20 cellular contexts compared by ENCODE assay signal in genomic region chr5:101679816-101680215, GRCh38.
DNase-seq lines count a peak whose midpoint lies in the region; ATAC-seq, FAIRE-seq and TF ChIP-seq lines count a peak whose summit lies in the region.
"Had no signal": no experiment of that assay in that cellular context is flagged by ENCODE, and none has a peak within 500 bp of the region (broad histone marks: within the 10 kb centered on the region; RNA-seq: fewer than 3 reads in every experiment).

No MANE protein-coding gene starts in this region.

- no peaks in the 10 kb centered on the region for H3K36me3 ChIP-seq in small intestine (ENCODE audit: control insufficient read depth in 2 of 2, insufficient read depth in 2 of 2, low read length in 2 of 2)
- H3K36me3 ChIP-seq: heart right ventricle had no signal

- no peaks in the 10 kb centered on the region for H3K4me1 ChIP-seq in small intestine (ENCODE audit: control insufficient read depth in 2 of 2, insufficient read depth in 1 of 2, low read depth in 1 of 2, low read length in 1 of 2)

- ATAC-seq in GM18867 (IDR thresholded peaks at IDR 0.05; ENCODE audit: unreplicated experiment) (no peak), GM21515 (IDR thresholded peaks at IDR 0.05; ENCODE audit: unreplicated experiment) (no peak)
- ATAC-seq: heart right ventricle had no signal

- FAIRE-seq in small intestine (lab: Jason Lieb, UNC): no peak

- no peak overlapping the region for H3K4me3 ChIP-seq in epithelial cell of esophagus (ENCODE audit: low read length)
- no peak overlapping the region for H3K4me3 ChIP-seq in small intestine (ENCODE audit: low read depth in 1 of 2, low read length in 2 of 2)
- H3K4me3 ChIP-seq: heart right ventricle, skin epidermis had no signal

- no peaks in the 10 kb centered on the region for H3K9me3 ChIP-seq in small intestine (ENCODE audit: control insufficient read depth, low read depth)
- H3K9me3 ChIP-seq: heart right ventricle had no signal

- DNase-seq in HPDE6-E6E7 (ENCODE audit: extremely low spot score): peak; percentile 9
- peak; percentile 73 for DNase-seq in OCI-M1 (lab: John Stamatoyannopoulos, UW)
- peak; percentile 65 for DNase-seq in epithelial cell of esophagus (ENCODE audit: low read depth)
- DNase-seq in small intestine: peak; percentile 28
- no peak for DNase-seq in stimulated activated CD4-positive, alpha-beta T cell treated with anti-CD3 and anti-CD28 coated beads, Interleukin-2, amount 100 ng/mL, for 24 hours
- DNase-seq: activated CD4-positive, alpha-beta T cell treated with anti-CD3 and anti-CD28 coated beads for 1 hour; activated CD8-positive, alpha-beta memory T cell treated with anti-CD3 and anti-CD28 coated beads, Interleukin-2, amount 50 U/mL, for 4 hours; activated naive CD4-positive, alpha-beta T cell treated with anti-CD3 and anti-CD28 coated beads, Interleukin-2, amount 50 U/mL, for 16 hours; C1 segment of cervical spinal cord; caudate nucleus; DMS79; heart right ventricle; kidney glomerular epithelial cell; NCI-H510A treated with DMSO at 0.1 percent for 48 hours; stimulated activated naive CD4-positive, alpha-beta T cell; T-helper 2 cell had no signal

- H3K27me3 ChIP-seq in small intestine (ENCODE audit: control insufficient read depth in 2 of 2, insufficient read depth in 2 of 2, low read length in 2 of 2): no peaks in the 10 kb centered on the region

- 15 to 51% (median 19%) methylated on average over 2 of the region's 2 CpGs for WGBS in small intestine, 3 donors

- no peak for TF ChIP-seq CTCF in epithelial cell of esophagus (IDR thresholded peaks at IDR 0.05; ENCODE audit: insufficient read depth, low read depth, low read length, missing control alignments)

- no peak overlapping the region for H3K27ac ChIP-seq in small intestine (ENCODE audit: low read depth in 1 of 2, low read length in 1 of 2)
- H3K27ac ChIP-seq: heart right ventricle, RWPE1, skin epidermis had no signal

Comparison
In these comparisons a context has a peak if more than half of its experiments do, and no peak if none do; other contexts are left out.
1. DNase-seq: peak in HPDE6-E6E7 (single experiment), OCI-M1 (single experiment), epithelial cell of esophagus (single experiment) and small intestine (single experiment); none in stimulated activated CD4-positive, alpha-beta T cell treated with anti-CD3 and anti-CD28 coated beads, Interleukin-2, amount 100 ng/mL, for 24 hours (0 of 2).